ENCODE assay signal across 7 cellular contexts in the genomic region with DNA sequence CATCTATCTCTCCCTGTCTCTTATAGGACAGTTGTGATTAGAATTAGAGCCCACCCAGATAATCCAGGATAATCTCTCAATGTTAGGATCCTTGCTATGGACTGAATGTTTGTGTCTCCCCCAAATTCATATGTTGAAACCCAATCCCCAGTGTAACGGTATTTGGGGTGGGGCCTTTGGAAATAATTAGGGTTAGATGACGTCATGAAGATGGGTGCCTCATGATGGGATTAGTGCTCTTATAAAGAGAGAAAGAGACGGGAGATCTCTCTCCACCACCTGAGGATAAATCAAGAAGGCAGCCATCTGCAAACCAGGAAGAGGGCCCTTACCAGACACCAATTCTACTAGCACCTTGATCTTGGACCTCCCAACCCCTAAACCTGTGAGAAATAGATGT. TPM values are rescaled to one million over a fixed set of nuclear protein-coding genes. Genes with fewer than 3 reads are reported as not detected.
"Had no signal": no experiment of that assay in that cellular context is flagged by ENCODE, and none has a peak within 500 bp of the region (broad histone marks: within the 10 kb centered on the region; RNA-seq: fewer than 3 reads in every experiment).

No MANE protein-coding gene starts in this region.

- H3K9ac ChIP-seq: GM23248 had no signal

- H3K27ac Mint-ChIP-seq: H9, HFFc6 had no signal

- DNase-seq: GM23248, H9, HCEC 1CT, HFFc6, KG1 had no signal

- H3K4me3 Mint-ChIP-seq: H9, HFFc6 had no signal

- H3K4me3 ChIP-seq: GM23248, K562 had no signal

- H2AFZ ChIP-seq: GM23248 had no signal

- H3K4me1 Mint-ChIP-seq: H9 had no signal

- H3K27ac ChIP-seq: GM23248 had no signal

- ATAC-seq: K562 had no signal

RNA-seq across cellular contexts. Expression of a gene that starts 33.7 kb away (rescaled TPM):
- total RNA-seq: HFFc6, HT-29, K562 had no signal
- polyA plus RNA-seq: K562 had no signal
